Comparison of ENCODE assay signal across 8 cellular contexts in the genomic region with DNA sequence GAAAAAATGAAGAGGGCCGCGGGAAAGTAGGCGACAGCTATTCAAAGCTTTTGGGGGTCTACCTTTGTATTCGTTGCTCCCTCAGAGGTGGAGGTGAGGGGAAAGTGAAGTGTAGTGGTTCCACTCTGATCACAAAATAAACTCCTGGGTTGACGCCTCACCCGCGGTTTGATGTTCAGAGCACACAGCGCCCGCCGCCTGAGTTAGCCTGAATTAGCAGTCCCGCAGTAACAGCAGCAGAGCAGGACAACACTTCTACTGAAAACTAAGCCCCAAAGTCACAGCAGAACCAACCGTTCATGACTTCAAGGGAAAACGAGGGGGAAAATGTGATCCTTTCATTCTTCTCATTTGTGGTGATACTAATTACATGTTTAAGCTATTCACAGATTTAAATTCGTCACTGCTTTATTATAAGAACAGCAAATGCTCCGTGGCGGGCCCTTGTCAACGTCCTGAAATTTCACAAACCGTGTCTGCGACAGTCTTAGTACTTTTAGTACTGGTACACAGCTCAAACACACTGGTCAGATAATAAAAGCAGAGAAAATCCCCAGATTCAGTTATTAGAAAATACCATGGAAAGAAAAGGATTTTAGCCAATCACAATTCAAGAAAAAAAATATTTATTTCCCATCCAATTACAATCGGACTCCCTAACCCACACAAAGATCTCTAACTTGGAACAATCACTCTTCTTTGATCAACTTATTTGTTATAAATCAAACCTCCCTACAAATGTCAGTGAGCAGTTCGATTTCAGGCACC. TPM values are rescaled to one million over a fixed set of nuclear protein-coding genes. Genes with fewer than 3 reads are reported as not detected.
A peak's percentile ranks its signal among the peaks of the same experiment; 100 is the strongest.
DNase-seq lines count a peak whose midpoint lies in the region; ATAC-seq and TF ChIP-seq lines count a peak whose summit lies in the region.

No MANE protein-coding gene starts in this region.

- no peak for TF ChIP-seq CTCF in epithelial cell of esophagus (IDR thresholded peaks at IDR 0.05; ENCODE audit: insufficient read depth, low read depth, low read length, missing control alignments)
- no peak for TF ChIP-seq CTCF in mesothelial cell of epicardium (IDR thresholded peaks at IDR 0.05; ENCODE audit: unreplicated experiment)

- peak overlapping the region; percentile 97 for H3K27ac Mint-ChIP-seq in mesothelial cell of epicardium

- peak; percentile 23 for ATAC-seq in HG02798 (IDR thresholded peaks at IDR 0.05; ENCODE audit: poor library complexity, unreplicated experiment)

- peak overlapping the region; percentile 97 for H3K4me3 Mint-ChIP-seq in mesothelial cell of epicardium

- DNase-seq in activated T-cell treated with anti-CD3 and anti-CD28 coated beads for 1 hour (ENCODE audit: low read depth) (peak; percentile 11), NCI-H1694 (lab: John Stamatoyannopoulos, UW) (peak; percentile 9), epithelial cell of esophagus (ENCODE audit: low read depth) (peak; percentile 73), mesothelial cell of epicardium (ENCODE audit: low spot score in 2 of 2, unreplicated experiment in 2 of 2) (no peak)
- no peak for DNase-seq in activated T-cell treated with anti-CD3 and anti-CD28 coated beads, Interleukin-2, amount 50 U/mL, for 1 hour
- DNase-seq in activated CD4-positive, alpha-beta T cell treated with anti-CD3 and anti-CD28 coated beads, Interleukin-2, amount 50 U/mL, for 1 hour, result peak; percentile 37
- DNase-seq in stimulated activated naive CD4-positive, alpha-beta T cell treated with Interleukin-2 at 50 U/mL for 16 hours (lab: John Stamatoyannopoulos, UW), result peak; percentile 26

- H3K4me3 ChIP-seq in epithelial cell of esophagus (ENCODE audit: low read length), result peak overlapping the region; percentile 86

- H3K27me3 Mint-ChIP-seq in mesothelial cell of epicardium (ENCODE audit: low read depth), result no peaks in the 10 kb centered on the region

- peaks cover 46% of the 10 kb centered on the region for H3K4me1 Mint-ChIP-seq in mesothelial cell of epicardium

- H3K9me3 Mint-ChIP-seq in mesothelial cell of epicardium, result peaks cover 5% of the 10 kb centered on the region

- H3K36me3 Mint-ChIP-seq in mesothelial cell of epicardium, result no peaks in the 10 kb centered on the region

RNA-seq across cellular contexts. Expression of gene JMJD1C, which starts 0.6 kb away (rescaled TPM):
- 109 to 117 TPM (median 112 TPM) in 3 replicates for total RNA-seq in mesothelial cell of epicardium

RNA-seq across cellular contexts. Expression of gene REEP3, which starts 54.8 kb away (rescaled TPM):
- 28.5 to 33.1 TPM (median 31.9 TPM) in 3 replicates for total RNA-seq in mesothelial cell of epicardium

Comparison
In these comparisons a context has a peak if more than half of its experiments do, and no peak if none do; other contexts are left out.
1. DNase-seq: peak in activated T-cell treated with anti-CD3 and anti-CD28 coated beads for 1 hour (single experiment), NCI-H1694 (single experiment), activated CD4-positive, alpha-beta T cell treated with anti-CD3 and anti-CD28 coated beads, Interleukin-2, amount 50 U/mL, for 1 hour (single experiment), epithelial cell of esophagus (single experiment) and stimulated activated naive CD4-positive, alpha-beta T cell treated with Interleukin-2 at 50 U/mL for 16 hours (single experiment); none in activated T-cell treated with anti-CD3 and anti-CD28 coated beads, Interleukin-2, amount 50 U/mL, for 1 hour (single experiment) and mesothelial cell of epicardium (0 of 2).